In genomic region chr1:232249834-232250233, GRCh38 we compare ENCODE assay signal across 20 cellular contexts.
DNase-seq lines count a peak whose midpoint lies in the region; ATAC-seq, FAIRE-seq and TF ChIP-seq lines count a peak whose summit lies in the region.
"Had no signal": no experiment of that assay in that cellular context is flagged by ENCODE, and none has a peak within 500 bp of the region (broad histone marks: within the 10 kb centered on the region; RNA-seq: fewer than 3 reads in every experiment).

No MANE protein-coding gene starts in this region.

- H3K27ac ChIP-seq in GM23338 (ENCODE audit: low read depth) (no peak overlapping the region), endodermal cell (ENCODE audit: low read depth, low read length) (no peak overlapping the region), keratinocyte (ENCODE audit: control insufficient read depth, insufficient read depth, low read length) (no peak overlapping the region), suprapubic skin (no peak overlapping the region)
- no peak overlapping the region for H3K27ac ChIP-seq in CD4-positive, alpha-beta memory T cell (ENCODE audit: low read depth, low read length)
- H3K27ac ChIP-seq in CD8-positive, alpha-beta T cell (ENCODE audit: low read depth, low read length) = no peak overlapping the region
- H3K27ac ChIP-seq: A549, PC-9, SK-N-MC had no signal

- H3K27me3 Mint-ChIP-seq in GM23338 (ENCODE audit: insufficient read depth, low read depth, poor library complexity) = peaks cover 39% of the 10 kb centered on the region
- H3K27me3 Mint-ChIP-seq in endodermal cell (ENCODE audit: insufficient read depth) = peaks cover 63% of the 10 kb centered on the region
- H3K27me3 Mint-ChIP-seq in nephron progenitor cell (ENCODE audit: low read depth, poor library complexity) = peaks cover 7% of the 10 kb centered on the region
- H3K27me3 Mint-ChIP-seq in CD4-positive, alpha-beta memory T cell = peaks cover 8 to 17% of the 10 kb centered on the region in 2 donors
- H3K27me3 Mint-ChIP-seq in CD8-positive, alpha-beta T cell (ENCODE audit: low read depth) = peaks cover 47% of the 10 kb centered on the region

- H3K9me3 Mint-ChIP-seq in GM23338 = no peaks in the 10 kb centered on the region
- H3K9me3 Mint-ChIP-seq in endodermal cell = no peaks in the 10 kb centered on the region
- H3K9me3 Mint-ChIP-seq in nephron progenitor cell = peaks cover 18% of the 10 kb centered on the region
- peaks cover 0 to 1% (median 0%) of the 10 kb centered on the region in 8 donors for H3K9me3 Mint-ChIP-seq in CD4-positive, alpha-beta memory T cell
- H3K9me3 Mint-ChIP-seq in CD8-positive, alpha-beta T cell = no peaks in the 10 kb centered on the region

- H3K9me3 ChIP-seq in endodermal cell (ENCODE audit: control insufficient read depth, low read length) (no peaks in the 10 kb centered on the region), keratinocyte (ENCODE audit: control insufficient read depth, low read depth, low read length) (no peaks in the 10 kb centered on the region), suprapubic skin (no peaks in the 10 kb centered on the region)
- no peaks in the 10 kb centered on the region for H3K9me3 ChIP-seq in CD4-positive, alpha-beta memory T cell (ENCODE audit: control insufficient read depth in 1 of 2, low read length in 2 of 2)
- no peaks in the 10 kb centered on the region for H3K9me3 ChIP-seq in CD8-positive, alpha-beta T cell (ENCODE audit: low read length)
- H3K9me3 ChIP-seq: A549 had no signal

- intact Hi-C loops in CD4-positive, alpha-beta memory T cell (cut with micrococcal nuclease) = no loop called here
- intact Hi-C loops in CD8-positive, alpha-beta T cell (cut with DNase I, micrococcal nuclease) = no loop called here

- H4K20me1 ChIP-seq in GM23338 (replicated peaks; ENCODE audit: insufficient read depth) = no peaks in the 10 kb centered on the region
- no peaks in the 10 kb centered on the region for H4K20me1 ChIP-seq in keratinocyte (ENCODE audit: control insufficient read depth, extremely low read depth, insufficient read depth, low read length)

- TF ChIP-seq POLR2A in suprapubic skin (IDR thresholded peaks at IDR 0.05) = no peak

- H3K36me3 ChIP-seq in GM23338 (ENCODE audit: insufficient read depth) (no peaks in the 10 kb centered on the region), endodermal cell (ENCODE audit: control insufficient read depth, insufficient read depth, low read length) (no peaks in the 10 kb centered on the region), keratinocyte (ENCODE audit: control insufficient read depth in 2 of 2, extremely low read depth in 1 of 2, insufficient read depth in 2 of 2, low read length in 2 of 2) (no peaks in the 10 kb centered on the region), suprapubic skin (no peaks in the 10 kb centered on the region)
- no peaks in the 10 kb centered on the region for H3K36me3 ChIP-seq in CD4-positive, alpha-beta memory T cell (ENCODE audit: insufficient read depth, low read length)
- no peaks in the 10 kb centered on the region for H3K36me3 ChIP-seq in CD8-positive, alpha-beta T cell (ENCODE audit: insufficient read depth, low read length)

- peaks cover 76% of the 10 kb centered on the region for H3K27me3 ChIP-seq in GM23338 (ENCODE audit: insufficient read depth)
- no peaks in the 10 kb centered on the region for H3K27me3 ChIP-seq in endodermal cell (ENCODE audit: control insufficient read depth, insufficient read depth, low read length, poor library complexity, severe bottlenecking)
- H3K27me3 ChIP-seq in keratinocyte (ENCODE audit: control insufficient read depth, extremely low read depth, insufficient read depth, low read length) = peaks cover 5% of the 10 kb centered on the region
- no peaks in the 10 kb centered on the region for H3K27me3 ChIP-seq in CD4-positive, alpha-beta memory T cell (ENCODE audit: insufficient read depth, low read length)
- no peaks in the 10 kb centered on the region for H3K27me3 ChIP-seq in CD8-positive, alpha-beta T cell (ENCODE audit: insufficient read depth, low read length)
- no peaks in the 10 kb centered on the region for H3K27me3 ChIP-seq in suprapubic skin

- H2AFZ ChIP-seq in GM23338 (no peak overlapping the region), keratinocyte (ENCODE audit: control insufficient read depth, low read length) (peak overlapping the region; percentile 8)
- H2AFZ ChIP-seq: PC-9 had no signal

- POLR2A ChIA-PET in CD4-positive, alpha-beta memory T cell (lab: Charles Lee; ENCODE audit: partially characterized antibody) = no interaction called here
- POLR2A ChIA-PET in CD8-positive, alpha-beta T cell (lab: Charles Lee) = no interaction called here

- H3K9me1 ChIP-seq in keratinocyte (ENCODE audit: control insufficient read depth, extremely low read depth, insufficient read depth, low read length) = no peaks in the 10 kb centered on the region

- H3K36me3 Mint-ChIP-seq in GM23338 (ENCODE audit: low read depth) (no peaks in the 10 kb centered on the region), endodermal cell (ENCODE audit: low read depth) (no peaks in the 10 kb centered on the region), nephron progenitor cell (ENCODE audit: low read depth) (peaks cover 7% of the 10 kb centered on the region)
- H3K36me3 Mint-ChIP-seq in CD4-positive, alpha-beta memory T cell = no peaks in the 10 kb centered on the region
- no peaks in the 10 kb centered on the region for H3K36me3 Mint-ChIP-seq in CD8-positive, alpha-beta T cell
- H3K36me3 Mint-ChIP-seq: CD14-positive monocyte had no signal

- peak; percentile 58 for ATAC-seq in GM23338
- ATAC-seq in CD8-positive, alpha-beta T cell = no peak
- ATAC-seq: A549 had no signal

- H3K4me1 Mint-ChIP-seq in GM23338 = peaks cover 54% of the 10 kb centered on the region
- peaks cover 38% of the 10 kb centered on the region for H3K4me1 Mint-ChIP-seq in endodermal cell
- peaks cover 26% of the 10 kb centered on the region for H3K4me1 Mint-ChIP-seq in nephron progenitor cell
- peaks cover 0 to 4% (median 2%) of the 10 kb centered on the region in 4 donors for H3K4me1 Mint-ChIP-seq in CD4-positive, alpha-beta memory T cell
- H3K4me1 Mint-ChIP-seq in CD8-positive, alpha-beta T cell (ENCODE audit: low read depth) = no peaks in the 10 kb centered on the region
- H3K4me1 Mint-ChIP-seq: B cell had no signal

- WGBS in endodermal cell (ENCODE audit: insufficient coverage in 1 of 2, insufficient read length in 1 of 2), 2 experiments = 68 to 75% methylated on average over 6 to 9 of the region's 9 CpGs
- 80% methylated on average over 9 of the region's 9 CpGs for WGBS in suprapubic skin

- H3K4me3 Mint-ChIP-seq in GM23338 (peak overlapping the region; percentile 36; the same call in 2 of the 3 replicates), endodermal cell (peak overlapping the region; percentile 14), nephron progenitor cell (peak overlapping the region; percentile 13)
- no peak overlapping the region for H3K4me3 Mint-ChIP-seq in CD4-positive, alpha-beta memory T cell
- no peak overlapping the region for H3K4me3 Mint-ChIP-seq in CD8-positive, alpha-beta T cell
- H3K4me3 Mint-ChIP-seq: B cell had no signal

- H3K9ac ChIP-seq in endodermal cell (ENCODE audit: extremely low read depth, low read length, poor library complexity, severe bottlenecking) = no peak overlapping the region
- H3K9ac ChIP-seq in keratinocyte (ENCODE audit: control insufficient read depth, extremely low read depth, insufficient read depth, low read length) = no peak overlapping the region

- no peak overlapping the region for H3K4me3 ChIP-seq in GM23338
- H3K4me3 ChIP-seq in endodermal cell (ENCODE audit: low read length) = no peak overlapping the region
- no peak overlapping the region for H3K4me3 ChIP-seq in keratinocyte (ENCODE audit: control insufficient read depth in 2 of 3, extremely low read depth in 1 of 3, insufficient read depth in 2 of 3, low read depth in 1 of 3, low read length in 3 of 3)
- no peak overlapping the region for H3K4me3 ChIP-seq in CD4-positive, alpha-beta memory T cell (ENCODE audit: low read length in 2 of 2)
- no peak overlapping the region for H3K4me3 ChIP-seq in CD8-positive, alpha-beta T cell (ENCODE audit: low read depth, low read length)
- no peak overlapping the region for H3K4me3 ChIP-seq in suprapubic skin
- H3K4me3 ChIP-seq: A549, PC-9, SK-N-MC had no signal

- CTCF ChIA-PET in CD4-positive, alpha-beta memory T cell (lab: Charles Lee; ENCODE audit: partially characterized antibody) = no interaction called here
- CTCF ChIA-PET in CD8-positive, alpha-beta T cell (lab: Charles Lee) = no interaction called here

- FAIRE-seq in keratinocyte (lab: Jason Lieb, UNC) = no peak
- FAIRE-seq: A549 had no signal

- H3K79me2 ChIP-seq in GM23338 (replicated peaks; ENCODE audit: insufficient read depth) (no peaks in the 10 kb centered on the region), keratinocyte (ENCODE audit: control insufficient read depth, insufficient read depth, low read length) (no peaks in the 10 kb centered on the region)

- no peaks in the 10 kb centered on the region for H3K9me2 ChIP-seq in GM23338 (ENCODE audit: insufficient read depth)

- TF ChIP-seq CTCF in GM23338 (conservative IDR thresholded peaks at IDR 0.05; ENCODE audit: low read depth in 2 of 2) = peak; percentile 16 to 20; a peak in 2 of 4 replicates
- peak; percentile 10 for TF ChIP-seq CTCF in endodermal cell (conservative IDR thresholded peaks at IDR 0.05)
- TF ChIP-seq CTCF in keratinocyte (optimal IDR thresholded peaks at IDR 0.05 in 1 of 3, IDR thresholded peaks at IDR 0.05 in 1 of 3, conservative IDR thresholded peaks at IDR 0.05 in 1 of 3; ENCODE audit: extremely low read depth in 1 of 3, insufficient read depth in 2 of 3, low read length in 3 of 3) = peak in 1 of 3 experiments; percentile 8
- TF ChIP-seq CTCF in nephron progenitor cell (IDR thresholded peaks at IDR 0.05) = no peak
- TF ChIP-seq CTCF in CD8-positive, alpha-beta T cell (IDR thresholded peaks at IDR 0.05) = no peak
- no peak for TF ChIP-seq CTCF in suprapubic skin (IDR thresholded peaks at IDR 0.05)

- H3K4me2 ChIP-seq in GM23338 (0 out of 2 replicates have a peak overlapping the region, but pooled peaks have one; percentile 21), keratinocyte (ENCODE audit: control insufficient read depth, extremely low read depth, insufficient read depth, low read depth, low read length) (peak overlapping the region; percentile 23)
- H3K4me2 ChIP-seq: A549, PC-9 had no signal

- no peak overlapping the region for H3K27ac Mint-ChIP-seq in GM23338
- H3K27ac Mint-ChIP-seq in endodermal cell = no peak overlapping the region
- H3K27ac Mint-ChIP-seq in nephron progenitor cell = no peak overlapping the region
- H3K27ac Mint-ChIP-seq in CD4-positive, alpha-beta memory T cell = no peak overlapping the region
- no peak overlapping the region for H3K27ac Mint-ChIP-seq in CD8-positive, alpha-beta T cell
- H3K27ac Mint-ChIP-seq: B cell, CD14-positive monocyte had no signal

- TF ChIP-seq EP300 in suprapubic skin (IDR thresholded peaks at IDR 0.05) = no peak

- dilution Hi-C loops in keratinocyte (cut with MboI; ENCODE audit: extremely low pct_ligation_motif_present, low sequenced_read_pairs) = no loop called here

- DNase-seq in GM23338 (ENCODE audit: low spot score) (peak; percentile 50), endodermal cell (peak; percentile 72), keratinocyte (ENCODE audit: low read depth, low spot score) (no peak), nephron progenitor cell (no peak), occipital lobe (lab: John Stamatoyannopoulos, UW) (no peak), suprapubic skin (ENCODE audit: low spot score in 2 of 2) (no peak)
- DNase-seq in CD4-positive, alpha-beta memory T cell = no peak
- DNase-seq in CD8-positive, alpha-beta T cell = no peak
- DNase-seq: DMS79, HCEC 1CT, NCI-H187, NCI-H2107, NCI-H69, PC-9, RPMI8226, SHP77 treated with DMSO at 0.1 percent for 48 hours had no signal

- H3K4me1 ChIP-seq in GM23338 (ENCODE audit: insufficient read depth) (peaks cover 33% of the 10 kb centered on the region), endodermal cell (ENCODE audit: control insufficient read depth, insufficient read depth, low read length) (peaks cover 8% of the 10 kb centered on the region), keratinocyte (ENCODE audit: control insufficient read depth, extremely low read depth, insufficient read depth, low read length) (no peaks in the 10 kb centered on the region), suprapubic skin (no peaks in the 10 kb centered on the region)
- no peaks in the 10 kb centered on the region for H3K4me1 ChIP-seq in CD4-positive, alpha-beta memory T cell (ENCODE audit: insufficient read depth, low read length)
- no peaks in the 10 kb centered on the region for H3K4me1 ChIP-seq in CD8-positive, alpha-beta T cell (ENCODE audit: insufficient read depth, low read length)
- H3K4me1 ChIP-seq: A549 had no signal

- no peaks in the 10 kb centered on the region for H3F3A ChIP-seq in GM23338 (replicated peaks; ENCODE audit: low read depth)

Comparison
In these comparisons a context has a peak if more than half of its experiments do, and no peak if none do; other contexts are left out.
1. DNase-seq: peak in GM23338 (single experiment) and endodermal cell (single experiment); none in keratinocyte (single experiment), nephron progenitor cell (single experiment), CD4-positive, alpha-beta memory T cell (0 of 5), CD8-positive, alpha-beta T cell (0 of 7), occipital lobe (single experiment) and suprapubic skin (0 of 2).
2. H3K4me3 Mint-ChIP-seq: peak in GM23338 (single experiment), endodermal cell (single experiment) and nephron progenitor cell (single experiment); none in CD4-positive, alpha-beta memory T cell (0 of 8) and CD8-positive, alpha-beta T cell (single experiment).
3. CTCF ChIP-seq: peak in GM23338 (2 of 2) and endodermal cell (single experiment); none in nephron progenitor cell (single experiment), CD8-positive, alpha-beta T cell (single experiment) and suprapubic skin (0 of 2).